13 cellular contexts compared by ENCODE assay signal in genomic region chr1:19682257-19682656, GRCh38.
DNase-seq lines count a peak whose midpoint lies in the region; ATAC-seq and TF ChIP-seq lines count a peak whose summit lies in the region.
"Had no signal": no experiment of that assay in that cellular context is flagged by ENCODE, and none has a peak within 500 bp of the region (broad histone marks: within the 10 kb centered on the region; RNA-seq: fewer than 3 reads in every experiment).

No MANE protein-coding gene starts in this region.

- in situ Hi-C loops in astrocyte of the spinal cord (cut with HindIII; ENCODE audit: low sequenced_read_pairs), result no loop called here

- peak; percentile 83 for DNase-seq in AG09309 (ENCODE audit: low read depth)
- DNase-seq in HS-5 (ENCODE audit: low read depth), result peak; percentile 76
- DNase-seq in astrocyte of the spinal cord (ENCODE audit: low read depth, low spot score), result peak; percentile 63
- peak in 40 of 42 donors; percentile 32 to 92 (median 64) for DNase-seq in head of caudate nucleus
- DNase-seq in NCI-H82 (lab: John Stamatoyannopoulos, UW), result no peak
- no peak for DNase-seq in effector CD4-positive, alpha-beta T cell
- no peak for DNase-seq in NCI-H1092 (lab: John Stamatoyannopoulos, UW)
- DNase-seq: activated CD8-positive, alpha-beta memory T cell treated with anti-CD3 and anti-CD28 coated beads, Interleukin-2, amount 10 ng/mL, durations not matched to agents 7 days and 5 days; CD4-positive, CD25-positive, alpha-beta regulatory T cell; endodermal cell; NCI-H510A; SHP77 had no signal

- H3K4me3 ChIP-seq in AG09309 (ENCODE audit: control insufficient read depth, low read depth, low read length), result no peak overlapping the region
- H3K4me3 ChIP-seq in astrocyte of the spinal cord (ENCODE audit: low read depth, low read length), result no peak overlapping the region

- intact Hi-C loops in head of caudate nucleus (cut with DNase I), result no loop called here

- ATAC-seq in HG03175 (IDR thresholded peaks at IDR 0.05; ENCODE audit: unreplicated experiment), result no peak
- ATAC-seq: activated CD8-positive, alpha-beta memory T cell treated with anti-CD3 and anti-CD28 coated beads, Interleukin-2, amount 10 ng/mL, durations not matched to agents 7 days and 5 days had no signal

- no peak for TF ChIP-seq CTCF in AG09309 (IDR thresholded peaks at IDR 0.05; ENCODE audit: control insufficient read depth, insufficient read depth, low read depth, low read length, missing control alignments)
- no peak for TF ChIP-seq CTCF in astrocyte of the spinal cord (IDR thresholded peaks at IDR 0.05; ENCODE audit: low read depth, low read length)

Comparison
In these comparisons a context has a peak if more than half of its experiments do, and no peak if none do; other contexts are left out.
1. DNase-seq: peak in AG09309 (single experiment), HS-5 (single experiment), astrocyte of the spinal cord (single experiment) and head of caudate nucleus (40 of 42); none in NCI-H82 (single experiment), effector CD4-positive, alpha-beta T cell (single experiment) and NCI-H1092 (single experiment).